1 cellular context compared by ENCODE assay signal in genomic region chr6:90116126-90116525, GRCh38.
TF ChIP-seq lines count a peak whose summit lies in the region.

No MANE protein-coding gene starts in this region.

TF ChIP-seq in HEK293, 187 proteins besides CTCF, POLR2A, EP300 and RAD21:
- 0 out of 2 replicates have a peak, but pooled peaks have one; percentile 56 for TF ChIP-seq ZNF280D (tag by site-specific recombination; IDR thresholded peaks at IDR 0.05)
- peak; percentile 69 for TF ChIP-seq ZNF146 (tag by site-specific recombination; IDR thresholded peaks at IDR 0.05)
